Comparison of ENCODE assay signal across 25 cellular contexts in genomic region chr17:47064684-47065083, GRCh38.
DNase-seq lines count a peak whose midpoint lies in the region; ATAC-seq, FAIRE-seq and TF ChIP-seq lines count a peak whose summit lies in the region.
"Had no signal": no experiment of that assay in that cellular context is flagged by ENCODE, and none has a peak within 500 bp of the region (broad histone marks: within the 10 kb centered on the region; RNA-seq: fewer than 3 reads in every experiment).

No MANE protein-coding gene starts in this region.

- H3K4me2 ChIP-seq in K562 (ENCODE audit: insufficient read depth, low read length), result no peak overlapping the region
- H3K4me2 ChIP-seq: BLaER1 had no signal

- no peaks in the 10 kb centered on the region for H3K27me3 Mint-ChIP-seq in WTC11 (ENCODE audit: low read depth)
- no peaks in the 10 kb centered on the region for H3K27me3 Mint-ChIP-seq in neural crest cell (ENCODE audit: low read depth)
- H3K27me3 Mint-ChIP-seq: CD4-positive, alpha-beta T cell had no signal

- H3K4me1 Mint-ChIP-seq in WTC11, result peaks cover 38% of the 10 kb centered on the region
- H3K4me1 Mint-ChIP-seq in neural crest cell, result peaks cover 21% of the 10 kb centered on the region

- peaks cover 5% of the 10 kb centered on the region for H3K9me3 Mint-ChIP-seq in WTC11
- no peaks in the 10 kb centered on the region for H3K9me3 Mint-ChIP-seq in neural crest cell
- H3K9me3 Mint-ChIP-seq: CD4-positive, alpha-beta T cell had no signal

- DNase-seq in RWPE1 (ENCODE audit: low spot score), result no peak
- DNase-seq in WTC11 (ENCODE audit: low spot score), result no peak
- no peak for DNase-seq in K562 (ENCODE audit: extremely low read depth in 1 of 4, low spot score in 3 of 4)
- no peak for DNase-seq in neural crest cell (ENCODE audit: low read depth, low spot score)
- no peak for DNase-seq in right atrium auricular region (ENCODE audit: low spot score)
- DNase-seq in CD1c-positive myeloid dendritic cell (ENCODE audit: extremely low spot score), result no peak
- no peak for DNase-seq in caudate nucleus (lab: John Stamatoyannopoulos, UW)
- DNase-seq: 8988T; ACHN; BE2C; C1 segment of cervical spinal cord; Caco-2; Calu3; CD4-positive, alpha-beta T cell; CD8-positive, alpha-beta T cell; DMS79 treated with DMSO at 0.1 percent for 48 hours; GF-D8 had no signal

- no peak for TF ChIP-seq CTCF in RWPE1 (conservative IDR thresholded peaks at IDR 0.05; ENCODE audit: low read depth)
- TF ChIP-seq CTCF in WTC11 (IDR thresholded peaks at IDR 0.05), result no peak
- TF ChIP-seq CTCF in K562 (IDR thresholded peaks at IDR 0.05 in 2 of 3, conservative IDR thresholded peaks at IDR 0.05 in 1 of 3; ENCODE audit: insufficient read depth in 2 of 3, low read depth in 1 of 3, low read length in 3 of 3), result no peak
- no peak for TF ChIP-seq CTCF in neural crest cell (conservative IDR thresholded peaks at IDR 0.05)
- no peak for TF ChIP-seq CTCF in right atrium auricular region (IDR thresholded peaks at IDR 0.05)

- H3K27me3 ChIP-seq in K562 (ENCODE audit: control insufficient read depth in 2 of 2, insufficient read depth in 2 of 2, low read length in 2 of 2) (no peaks in the 10 kb centered on the region), right atrium auricular region (no peaks in the 10 kb centered on the region)
- H3K27me3 ChIP-seq: BE2C, BLaER1 had no signal

- H3K27ac Mint-ChIP-seq in WTC11 (peak overlapping the region; percentile 13), neural crest cell (ENCODE audit: unreplicated experiment) (no peak overlapping the region)
- H3K27ac Mint-ChIP-seq: CD4-positive, alpha-beta T cell; CD8-positive, alpha-beta T cell had no signal

- H3K36me3 Mint-ChIP-seq in WTC11, result peaks cover 14% of the 10 kb centered on the region
- peaks cover 2% of the 10 kb centered on the region for H3K36me3 Mint-ChIP-seq in neural crest cell (ENCODE audit: low read depth)

- H3K79me2 ChIP-seq in K562 (ENCODE audit: control insufficient read depth, insufficient read depth, low read length), result peaks cover 12% of the 10 kb centered on the region

- FAIRE-seq in K562 (lab: Jason Lieb, UNC), result no peak
- FAIRE-seq: A204.1, D721Med, G401.6, GM12891, GM19239 had no signal

- TF ChIP-seq EP300 in K562 (IDR thresholded peaks at IDR 0.05; ENCODE audit: low read length), result no peak

- intact Hi-C loops in K562 (cut with micrococcal nuclease), result no loop called here

- 97% methylated on average over 5 of the region's 5 CpGs for WGBS in K562 (ENCODE audit: insufficient coverage, low coverage, missing lambda C conversion rate)

- CTCF ChIA-PET in RWPE1 (lab: Yijun Ruan, JAX), result no interaction called here
- CTCF ChIA-PET in WTC11 (lab: Charles Lee), result no interaction called here
- CTCF ChIA-PET in K562 (lab: Yijun Ruan, JAX; ENCODE audit: low intra/inter-chr PET ratio), result no interaction called here

- H3K36me3 ChIP-seq in K562 (ENCODE audit: control insufficient read depth, insufficient read depth, low read length), result peaks cover 10% of the 10 kb centered on the region; the same call in 2 of the 3 replicates
- H3K36me3 ChIP-seq in right atrium auricular region, result no peaks in the 10 kb centered on the region
- H3K36me3 ChIP-seq: BE2C had no signal

- H3K9ac ChIP-seq in K562 (ENCODE audit: insufficient read depth in 1 of 2, low read depth in 2 of 2, low read length in 2 of 2), result no peak overlapping the region
- H3K9ac ChIP-seq: BLaER1 had no signal

- no TSS peak for BruUV-seq in K562 (replicated peaks; lab: Mats Ljungman, UMichigan)

- TF ChIP-seq POLR2A in K562 (conservative IDR thresholded peaks at IDR 0.05), result no peak

- H3K27ac ChIP-seq in RWPE1 (0 out of 2 replicates have a peak overlapping the region, but pooled peaks have one; percentile 5), K562 (ENCODE audit: extremely low read depth, low read depth, low read length) (no peak overlapping the region), right atrium auricular region (no peak overlapping the region), caudate nucleus (ENCODE audit: low read depth, low read length) (no peak overlapping the region)
- H3K27ac ChIP-seq: BLaER1 had no signal

- ATAC-seq in WTC11 (no peak), K562 (no peak), GM21619 (IDR thresholded peaks at IDR 0.05; ENCODE audit: unreplicated experiment) (no peak)
- ATAC-seq: CD8-positive, alpha-beta T cell had no signal

- no peaks in the 10 kb centered on the region; the same call in 1 of the 2 replicates for H3K9me3 ChIP-seq in K562 (replicated peaks; ENCODE audit: control insufficient read depth, insufficient read depth, low read depth, low read length)
- no peaks in the 10 kb centered on the region for H3K9me3 ChIP-seq in right atrium auricular region
- H3K9me3 ChIP-seq: BE2C, Caco-2 had no signal

- H3K4me3 ChIP-seq in K562, result no peak overlapping the region
- H3K4me3 ChIP-seq in right atrium auricular region, result no peak overlapping the region
- H3K4me3 ChIP-seq: BLaER1 had no signal

- no peak for TF ChIP-seq RAD21 in K562 (CRISPR knock-in tag; conservative IDR thresholded peaks at IDR 0.05 in 1 of 2, IDR thresholded peaks at IDR 0.05 in 1 of 2)

- H3K4me3 Mint-ChIP-seq in WTC11 (no peak overlapping the region), neural crest cell (peak overlapping the region; percentile 65)
- H3K4me3 Mint-ChIP-seq: CD14-positive monocyte; CD8-positive, alpha-beta T cell had no signal

- in situ Hi-C loops in K562 (cut with MboI), result no loop called here

- H4K20me1 ChIP-seq in K562 (replicated peaks; ENCODE audit: control insufficient read depth, insufficient read depth, low read length), result no peaks in the 10 kb centered on the region
- H4K20me1 ChIP-seq: BLaER1 had no signal

- H2AFZ ChIP-seq in K562 (ENCODE audit: low read depth, low read length), result no peak overlapping the region

- POLR2A ChIA-PET in RWPE1 (lab: Yijun Ruan, JAX; ENCODE audit: low non-redundant PET) (no interaction called here), WTC11 (lab: Charles Lee) (no interaction called here), K562 (lab: Yijun Ruan, JAX) (no interaction called here)

- H3K9me1 ChIP-seq in K562 (ENCODE audit: control insufficient read depth, insufficient read depth, low read length), result no peaks in the 10 kb centered on the region

- H3K4me1 ChIP-seq in K562 (replicated peaks in 1 of 2; ENCODE audit: control insufficient read depth in 2 of 2, insufficient read depth in 2 of 2, low read length in 2 of 2) (peaks cover 4 to 7% of the 10 kb centered on the region in 2 experiments; a peak in 4 of 5 replicates), right atrium auricular region (peaks cover 0 to 13% of the 10 kb centered on the region in 2 donors)

TF ChIP-seq in WTC11, 78 proteins besides CTCF, POLR2A, EP300 and RAD21:
- no peak for TF ChIP-seq ZNF423 (CRISPR knock-in tag; IDR thresholded peaks at IDR 0.05)
- TF ChIP-seq IRF1 (CRISPR knock-in tag; IDR thresholded peaks at IDR 0.05), result no peak
- TF ChIP-seq CBFB (CRISPR knock-in tag; IDR thresholded peaks at IDR 0.05; ENCODE audit: low read depth), result no peak

TF ChIP-seq in K562, 482 proteins besides CTCF, POLR2A, EP300 and RAD21:
- TF ChIP-seq XRCC3 (IDR thresholded peaks at IDR 0.05) (peak; percentile 65; the same call in 1 of the 2 replicates), SAFB2 (IDR thresholded peaks at IDR 0.05; ENCODE audit: borderline replicate concordance, low read depth, low read length, severe bottlenecking) (no peak), TRIM28 (IDR thresholded peaks at IDR 0.05) (peak; percentile 80), CBX3 (IDR thresholded peaks at IDR 0.05; ENCODE audit: borderline replicate concordance in 1 of 2, low read length in 2 of 2) (peak in 1 of 2 experiments; percentile 94; a peak in 2 of 3 replicates)
- TF ChIP-seq, protein P1, sequence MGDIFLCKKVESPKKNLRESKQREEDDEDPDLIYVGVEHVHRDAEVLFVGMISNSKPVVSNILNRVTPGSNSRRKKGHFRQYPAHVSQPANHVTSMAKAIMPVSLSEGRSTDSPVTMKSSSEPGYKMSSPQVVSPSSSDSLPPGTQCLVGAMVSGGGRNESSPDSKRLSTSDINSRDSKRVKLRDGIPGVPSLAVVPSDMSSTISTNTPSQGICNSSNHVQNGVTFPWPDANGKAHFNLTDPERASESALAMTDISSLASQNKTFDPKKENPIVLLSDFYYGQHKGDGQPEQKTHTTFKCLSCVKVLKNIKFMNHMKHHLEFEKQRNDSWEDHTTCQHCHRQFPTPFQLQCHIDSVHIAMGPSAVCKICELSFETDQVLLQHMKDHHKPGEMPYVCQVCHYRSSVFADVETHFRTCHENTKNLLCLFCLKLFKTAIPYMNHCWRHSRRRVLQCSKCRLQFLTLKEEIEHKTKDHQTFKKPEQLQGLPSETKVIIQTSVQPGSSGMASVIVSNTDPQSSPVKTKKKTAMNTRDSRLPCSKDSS (IDR thresholded peaks at IDR 0.05; ENCODE audit: low read depth, partially characterized antibody), result peak; percentile 44
- TF ChIP-seq, protein P2, sequence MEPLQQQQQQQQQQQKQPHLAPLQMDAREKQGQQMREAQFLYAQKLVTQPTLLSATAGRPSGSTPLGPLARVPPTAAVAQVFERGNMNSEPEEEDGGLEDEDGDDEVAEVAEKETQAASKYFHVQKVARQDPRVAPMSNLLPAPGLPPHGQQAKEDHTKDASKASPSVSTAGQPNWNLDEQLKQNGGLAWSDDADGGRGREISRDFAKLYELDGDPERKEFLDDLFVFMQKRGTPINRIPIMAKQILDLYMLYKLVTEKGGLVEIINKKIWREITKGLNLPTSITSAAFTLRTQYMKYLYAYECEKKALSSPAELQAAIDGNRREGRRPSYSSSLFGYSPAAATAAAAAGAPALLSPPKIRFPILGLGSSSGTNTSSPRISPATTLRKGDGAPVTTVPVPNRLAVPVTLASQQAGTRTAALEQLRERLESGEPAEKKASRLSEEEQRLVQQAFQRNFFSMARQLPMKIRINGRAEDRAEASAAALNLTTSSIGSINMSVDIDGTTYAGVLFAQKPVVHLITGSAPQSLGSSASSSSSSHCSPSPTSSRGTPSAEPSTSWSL (CRISPR knock-in tag; IDR thresholded peaks at IDR 0.05; ENCODE audit: borderline replicate concordance), result no peak
TF ChIP-seq in K562: peak in this region for 4.
